ENCODE assay signal across 2 cellular contexts in the genomic region with DNA sequence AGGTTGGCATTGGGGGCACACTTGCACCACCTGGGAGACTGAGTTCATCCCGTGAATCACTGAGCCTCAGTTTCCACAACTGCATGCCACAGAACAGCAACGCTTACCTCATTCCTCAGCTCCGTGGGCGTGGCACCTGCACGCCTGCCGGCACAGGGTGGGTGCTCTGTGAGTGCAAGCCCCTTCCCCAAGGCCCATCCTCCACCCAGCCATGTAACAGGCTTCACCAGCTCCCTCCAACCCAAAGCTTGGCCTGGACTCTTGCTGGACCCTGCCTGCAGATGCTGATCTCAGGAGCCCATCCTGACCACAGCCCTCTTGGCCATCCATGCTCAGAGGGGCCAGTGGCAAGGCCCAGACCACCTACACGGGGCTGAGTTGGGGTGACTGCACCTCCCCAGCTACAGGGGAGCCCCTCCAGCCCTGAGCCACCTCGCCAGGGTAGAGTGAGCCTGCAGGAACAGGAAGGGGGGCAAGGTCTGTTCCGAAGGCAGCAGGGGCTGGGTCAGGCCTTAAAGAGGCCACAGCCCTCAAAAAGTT.
TF ChIP-seq lines count a peak whose summit lies in the region.

No MANE protein-coding gene starts in this region.

TF ChIP-seq in IMR-90, 13 proteins besides CTCF, POLR2A, EP300 and RAD21:
- TF ChIP-seq BHLHE40 (IDR thresholded peaks at IDR 0.05; ENCODE audit: low read depth, low read length) (no peak), SMC3 (IDR thresholded peaks at IDR 0.05; ENCODE audit: low read depth, low read length) (no peak), NFE2L2 (IDR thresholded peaks at IDR 0.05; ENCODE audit: low read depth, low read length) (no peak), RCOR1 (IDR thresholded peaks at IDR 0.05; ENCODE audit: insufficient replicate concordance, low read length) (no peak), MAFK (IDR thresholded peaks at IDR 0.05; ENCODE audit: low read depth, low read length) (no peak), MXI1 (IDR thresholded peaks at IDR 0.05; ENCODE audit: borderline replicate concordance, low read depth, low read length) (no peak), USF2 (IDR thresholded peaks at IDR 0.05; ENCODE audit: low read depth, low read length) (no peak), CHD1 (IDR thresholded peaks at IDR 0.05; ENCODE audit: low read depth, low read length) (no peak), MAZ (IDR thresholded peaks at IDR 0.05; ENCODE audit: borderline replicate concordance, low read depth, low read length) (no peak), FOS (IDR thresholded peaks at IDR 0.05; ENCODE audit: low read depth, low read length) (no peak), RFX5 (IDR thresholded peaks at IDR 0.05; ENCODE audit: low read depth, low read length) (no peak), CEBPB (IDR thresholded peaks at IDR 0.05; ENCODE audit: low read depth, low read length) (no peak)
- TF ChIP-seq, protein P1, sequence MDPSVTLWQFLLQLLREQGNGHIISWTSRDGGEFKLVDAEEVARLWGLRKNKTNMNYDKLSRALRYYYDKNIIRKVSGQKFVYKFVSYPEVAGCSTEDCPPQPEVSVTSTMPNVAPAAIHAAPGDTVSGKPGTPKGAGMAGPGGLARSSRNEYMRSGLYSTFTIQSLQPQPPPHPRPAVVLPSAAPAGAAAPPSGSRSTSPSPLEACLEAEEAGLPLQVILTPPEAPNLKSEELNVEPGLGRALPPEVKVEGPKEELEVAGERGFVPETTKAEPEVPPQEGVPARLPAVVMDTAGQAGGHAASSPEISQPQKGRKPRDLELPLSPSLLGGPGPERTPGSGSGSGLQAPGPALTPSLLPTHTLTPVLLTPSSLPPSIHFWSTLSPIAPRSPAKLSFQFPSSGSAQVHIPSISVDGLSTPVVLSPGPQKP (IDR thresholded peaks at IDR 0.05; ENCODE audit: borderline replicate concordance, low read depth, low read length): no peak

TF ChIP-seq in HepG2, 621 proteins besides CTCF, POLR2A, EP300 and RAD21:
- no peak for TF ChIP-seq TEAD3 (CRISPR knock-in tag; optimal IDR thresholded peaks at IDR 0.05; ENCODE audit: borderline replicate concordance)
- no peak for TF ChIP-seq ZNF343 (CRISPR knock-in tag; IDR thresholded peaks at IDR 0.05)
- TF ChIP-seq KDM6A (CRISPR knock-in tag; IDR thresholded peaks at IDR 0.05; ENCODE audit: low read depth): no peak
- TF ChIP-seq ZSCAN20 (CRISPR knock-in tag; IDR thresholded peaks at IDR 0.05; ENCODE audit: borderline replicate concordance): no peak
- TF ChIP-seq KLF13 (CRISPR knock-in tag; IDR thresholded peaks at IDR 0.05): no peak
- no peak for TF ChIP-seq ZNF598 (CRISPR knock-in tag; IDR thresholded peaks at IDR 0.05; ENCODE audit: borderline replicate concordance)
